Comparison of ENCODE assay signal across 10 cellular contexts in genomic region chr22:19739448-19739895, GRCh38. TPM values are rescaled to one million over a fixed set of nuclear protein-coding genes. Genes with fewer than 3 reads are reported as not detected.
"Had no signal": no experiment of that assay in that cellular context is flagged by ENCODE, and none has a peak within 500 bp of the region (broad histone marks: within the 10 kb centered on the region; RNA-seq: fewer than 3 reads in every experiment).

No MANE protein-coding gene starts in this region.

- H3K9ac ChIP-seq: KMS-11 had no signal

- H3K4me2 ChIP-seq: GM23338, KMS-11 had no signal

- H3K9me3 Mint-ChIP-seq: GM23338 had no signal

- H3K27ac Mint-ChIP-seq: GM23338 had no signal

- ATAC-seq: HCT116 had no signal

- H3K27ac ChIP-seq: KMS-11 had no signal

- H3K4me3 Mint-ChIP-seq: GM23338 had no signal

- FAIRE-seq: HTR-8/SVneo had no signal

- H2AFZ ChIP-seq: GM23338 had no signal

- H3K4me1 ChIP-seq: HAP-1 had no signal

- H3K9me3 ChIP-seq: HAP-1 had no signal

- DNase-seq: H7, IMR-90, KBM-7 had no signal

- H3K4me3 ChIP-seq: GM23338, HAP-1 had no signal

- H3K36me3 ChIP-seq: HAP-1 had no signal

RNA-seq across cellular contexts. Expression of gene GP1BB, which starts 16.1 kb away (rescaled TPM):
- total RNA-seq: HT-29 had no signal

RNA-seq across cellular contexts. Expression of gene TBX1, which starts 21.1 kb away (rescaled TPM):
- total RNA-seq: H4, HT-29, IMR-90 had no signal

RNA-seq across cellular contexts. Expression of gene SEPTIN5, which starts 25.2 kb away (rescaled TPM):
- total RNA-seq: HT-29 had no signal
